ENCODE assay signal across 20 cellular contexts in genomic region chr5:79756102-79756501, GRCh38.
A peak's percentile ranks its signal among the peaks of the same experiment; 100 is the strongest.
DNase-seq lines count a peak whose midpoint lies in the region; ATAC-seq and TF ChIP-seq lines count a peak whose summit lies in the region.
"Had no signal": no experiment of that assay in that cellular context is flagged by ENCODE, and none has a peak within 500 bp of the region (broad histone marks: within the 10 kb centered on the region; RNA-seq: fewer than 3 reads in every experiment).

No MANE protein-coding gene starts in this region.

- no peaks in the 10 kb centered on the region for H3K9me2 ChIP-seq in SK-N-SH

- no peak overlapping the region for H3K9ac ChIP-seq in SK-N-SH

- intact Hi-C loops in right lobe of liver (cut with DNase I) = no loop called here
- intact Hi-C loops in CD14-positive monocyte (cut with micrococcal nuclease) = no loop called here

- H2AFZ ChIP-seq in SK-N-SH (ENCODE audit: low read depth) = peak overlapping the region; percentile 26; the same call in 1 of the 2 replicates

- TF ChIP-seq POLR2A in right lobe of liver (IDR thresholded peaks at IDR 0.05) = no peak

- POLR2A ChIA-PET in SK-N-SH (lab: Yijun Ruan, JAX) = no interaction called here

- no peak for TF ChIP-seq CTCF in SK-N-SH (IDR thresholded peaks at IDR 0.05)
- TF ChIP-seq CTCF in right lobe of liver (IDR thresholded peaks at IDR 0.05) = no peak
- TF ChIP-seq CTCF in CD14-positive monocyte (IDR thresholded peaks at IDR 0.05) = no peak
- no peak for TF ChIP-seq CTCF in BE2C (IDR thresholded peaks at IDR 0.05; ENCODE audit: low read depth, low read length)

- WGBS in SK-N-SH (ENCODE audit: low lambda C conversion rate) = 68% methylated on average over 4 of the region's 4 CpGs
- 41% methylated on average over 4 of the region's 4 CpGs for WGBS in right lobe of liver (ENCODE audit: insufficient coverage, low coverage, low lambda C conversion rate, missing lambda C conversion rate)

- H3K27ac ChIP-seq in SK-N-SH (ENCODE audit: low read depth in 2 of 2, low read length in 1 of 2) = no peak overlapping the region
- H3K27ac ChIP-seq in right lobe of liver = peak overlapping the region in 2 of 3 donors; percentile 89
- H3K27ac ChIP-seq: C4-2B, RWPE1 had no signal

- CTCF ChIA-PET in SK-N-SH (lab: Yijun Ruan, JAX) = no interaction called here

- no peaks in the 10 kb centered on the region for H4K20me1 ChIP-seq in SK-N-SH (ENCODE audit: insufficient read depth)

- no peak overlapping the region for H3K4me3 Mint-ChIP-seq in CD14-positive monocyte
- H3K4me3 Mint-ChIP-seq in stimulated activated effector memory CD8-positive, alpha-beta T cell treated with anti-CD3 and anti-CD28 coated beads, Interleukin-12 subunit alpha, Interleukin-12 subunit beta, amount 100 ng/mL, for 72 hours = no peak overlapping the region

- H3K36me3 ChIP-seq in SK-N-SH (replicated peaks in 1 of 2; ENCODE audit: control insufficient read depth in 1 of 2, insufficient read depth in 2 of 2, low read length in 1 of 2) = no peaks in the 10 kb centered on the region
- no peaks in the 10 kb centered on the region for H3K36me3 ChIP-seq in right lobe of liver
- no peaks in the 10 kb centered on the region for H3K36me3 ChIP-seq in BE2C

- TF ChIP-seq EP300 in SK-N-SH (IDR thresholded peaks at IDR 0.05; ENCODE audit: borderline replicate concordance in 1 of 2, low read depth in 1 of 2, low read length in 1 of 2) = no peak

- no peaks in the 10 kb centered on the region for H3K4me1 ChIP-seq in SK-N-SH (ENCODE audit: control insufficient read depth in 1 of 2, insufficient read depth in 2 of 2, low read depth in 1 of 2, low read length in 1 of 2)
- H3K4me1 ChIP-seq in right lobe of liver = peaks cover 0 to 70% (median 30%) of the 10 kb centered on the region in 4 donors
- H3K4me1 ChIP-seq in BE2C = no peaks in the 10 kb centered on the region

- TF ChIP-seq RAD21 in SK-N-SH (IDR thresholded peaks at IDR 0.05; ENCODE audit: low read length) = no peak

- DNase-seq in SK-N-SH (no peak), EL (peak; percentile 9), Kasumi-1 (lab: John Stamatoyannopoulos, UW) (peak; percentile 42 to 43), right lobe of liver (no peak), CD14-positive monocyte (ENCODE audit: low spot score) (no peak), BE2C (no peak)
- DNase-seq in stimulated activated effector memory CD8-positive, alpha-beta T cell treated with anti-CD3 and anti-CD28 coated beads, Interleukin-12 subunit alpha, Interleukin-12 subunit beta, amount 100 ng/mL, for 72 hours (ENCODE audit: low spot score in 2 of 2) = no peak
- DNase-seq: ACHN; NCI-H1105; NCI-H2029 treated with DMSO at 0.1 percent for 48 hours; NCI-H2171; NCI-H345; NCI-H524; NCI-H774; NK-92 treated with Interleukin-12 subunit alpha and Interleukin-12 subunit beta, amount 100 ng/mL, for 24 hours; SHP77 treated with DMSO at 0.1 percent for 48 hours had no signal

- H3F3A ChIP-seq in SK-N-SH (replicated peaks; ENCODE audit: insufficient read depth) = no peaks in the 10 kb centered on the region

- H3K27me3 ChIP-seq in SK-N-SH (ENCODE audit: insufficient read depth) (no peaks in the 10 kb centered on the region), right lobe of liver (no peaks in the 10 kb centered on the region), BE2C (peaks cover 11% of the 10 kb centered on the region)

- H3K4me2 ChIP-seq in SK-N-SH = no peak overlapping the region

- no peak overlapping the region for H3K27ac Mint-ChIP-seq in CD14-positive monocyte
- no peak overlapping the region for H3K27ac Mint-ChIP-seq in stimulated activated effector memory CD8-positive, alpha-beta T cell treated with anti-CD3 and anti-CD28 coated beads, Interleukin-12 subunit alpha, Interleukin-12 subunit beta, amount 100 ng/mL, for 72 hours

- H3K79me2 ChIP-seq in SK-N-SH (ENCODE audit: insufficient read depth) = no peaks in the 10 kb centered on the region

- H3K9me3 ChIP-seq in SK-N-SH = no peaks in the 10 kb centered on the region
- H3K9me3 ChIP-seq in right lobe of liver = no peaks in the 10 kb centered on the region
- H3K9me3 ChIP-seq in BE2C = no peaks in the 10 kb centered on the region

- H3K4me3 ChIP-seq in SK-N-SH (ENCODE audit: low read depth in 2 of 2, low read length in 1 of 2) (no peak overlapping the region), right lobe of liver (no peak overlapping the region), BE2C (ENCODE audit: low read depth, low read length) (no peak overlapping the region)
- H3K4me3 ChIP-seq: K562 had no signal

- H3K36me3 Mint-ChIP-seq in CD14-positive monocyte = no peaks in the 10 kb centered on the region
- no peaks in the 10 kb centered on the region for H3K36me3 Mint-ChIP-seq in stimulated activated effector memory CD8-positive, alpha-beta T cell treated with anti-CD3 and anti-CD28 coated beads, Interleukin-12 subunit alpha, Interleukin-12 subunit beta, amount 100 ng/mL, for 72 hours

- peaks cover 0 to 6% (median 2%) of the 10 kb centered on the region in 7 donors for H3K9me3 Mint-ChIP-seq in CD14-positive monocyte
- no peaks in the 10 kb centered on the region for H3K9me3 Mint-ChIP-seq in stimulated activated effector memory CD8-positive, alpha-beta T cell treated with anti-CD3 and anti-CD28 coated beads, Interleukin-12 subunit alpha, Interleukin-12 subunit beta, amount 100 ng/mL, for 72 hours

- ATAC-seq in SK-N-SH treated with all-trans-retinoic acid at 6 μM for 48 hours = no peak
- no peak for ATAC-seq in right lobe of liver
- ATAC-seq in stimulated activated effector memory CD8-positive, alpha-beta T cell treated with anti-CD3 and anti-CD28 coated beads, Interleukin-12 subunit alpha, Interleukin-12 subunit beta, amount 100 ng/mL, for 72 hours = no peak
- ATAC-seq: K562 had no signal

- H3K27me3 Mint-ChIP-seq in CD14-positive monocyte (ENCODE audit: low read depth in 3 of 3) = peaks cover 0 to 4% (median 2%) of the 10 kb centered on the region in 3 donors

- H3K4me1 Mint-ChIP-seq in CD14-positive monocyte = no peaks in the 10 kb centered on the region
- no peaks in the 10 kb centered on the region for H3K4me1 Mint-ChIP-seq in stimulated activated effector memory CD8-positive, alpha-beta T cell treated with anti-CD3 and anti-CD28 coated beads, Interleukin-12 subunit alpha, Interleukin-12 subunit beta, amount 100 ng/mL, for 72 hours

TF ChIP-seq in SK-N-SH, 30 proteins besides CTCF, POLR2A, EP300 and RAD21 (continues in another document):
- TF ChIP-seq RCOR1 (IDR thresholded peaks at IDR 0.05; ENCODE audit: low read length) = no peak
- no peak for TF ChIP-seq USF1 (IDR thresholded peaks at IDR 0.05; ENCODE audit: borderline replicate concordance, low read depth)
- TF ChIP-seq ELF1 (IDR thresholded peaks at IDR 0.05) = no peak
- no peak for TF ChIP-seq MEF2A (IDR thresholded peaks at IDR 0.05; ENCODE audit: borderline replicate concordance, low read depth)
- TF ChIP-seq SIN3A (IDR thresholded peaks at IDR 0.05; ENCODE audit: borderline replicate concordance, low read depth, low read length) = no peak
- TF ChIP-seq RFX5 (IDR thresholded peaks at IDR 0.05; ENCODE audit: low read length) = no peak
- TF ChIP-seq, protein P1, sequence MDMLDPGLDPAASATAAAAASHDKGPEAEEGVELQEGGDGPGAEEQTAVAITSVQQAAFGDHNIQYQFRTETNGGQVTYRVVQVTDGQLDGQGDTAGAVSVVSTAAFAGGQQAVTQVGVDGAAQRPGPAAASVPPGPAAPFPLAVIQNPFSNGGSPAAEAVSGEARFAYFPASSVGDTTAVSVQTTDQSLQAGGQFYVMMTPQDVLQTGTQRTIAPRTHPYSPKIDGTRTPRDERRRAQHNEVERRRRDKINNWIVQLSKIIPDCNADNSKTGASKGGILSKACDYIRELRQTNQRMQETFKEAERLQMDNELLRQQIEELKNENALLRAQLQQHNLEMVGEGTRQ (IDR thresholded peaks at IDR 0.05; ENCODE audit: borderline replicate concordance, low read depth, low read length) = no peak

TF ChIP-seq in SK-N-SH treated with all-trans-retinoic acid at 6 μM for 48 hours, 23 proteins besides CTCF, POLR2A, EP300 and RAD21 (continues in another document):
- TF ChIP-seq ESRRG (CRISPR knock-in tag; IDR thresholded peaks at IDR 0.05) (no peak), OSR1 (CRISPR knock-in tag; IDR thresholded peaks at IDR 0.05) (no peak), PPARA (CRISPR knock-in tag; IDR thresholded peaks at IDR 0.05; ENCODE audit: borderline replicate concordance) (no peak), SNAI2 (CRISPR knock-in tag; IDR thresholded peaks at IDR 0.05) (no peak), CSDC2 (CRISPR knock-in tag; IDR thresholded peaks at IDR 0.05) (no peak), ZFP30 (CRISPR knock-in tag; IDR thresholded peaks at IDR 0.05) (no peak), ISL1 (CRISPR knock-in tag; IDR thresholded peaks at IDR 0.05) (no peak), ZNF70 (CRISPR knock-in tag; IDR thresholded peaks at IDR 0.05) (no peak), TCF4 (CRISPR knock-in tag; IDR thresholded peaks at IDR 0.05; ENCODE audit: borderline replicate concordance) (no peak), ZNF8 (CRISPR knock-in tag; IDR thresholded peaks at IDR 0.05) (no peak), ARNTL (CRISPR knock-in tag; IDR thresholded peaks at IDR 0.05; ENCODE audit: borderline replicate concordance, low read depth) (no peak), PATZ1 (CRISPR knock-in tag; IDR thresholded peaks at IDR 0.05; ENCODE audit: borderline replicate concordance) (no peak)

Comparison
In these comparisons a context has a peak if more than half of its experiments do, and no peak if none do; other contexts are left out.
1. DNase-seq: peak in EL (single experiment) and Kasumi-1 (2 of 2); none in SK-N-SH (single experiment), right lobe of liver (0 of 3), CD14-positive monocyte (single experiment), stimulated activated effector memory CD8-positive, alpha-beta T cell treated with anti-CD3 and anti-CD28 coated beads, Interleukin-12 subunit alpha, Interleukin-12 subunit beta, amount 100 ng/mL, for 72 hours (0 of 2) and BE2C (single experiment).
2. H3K27ac ChIP-seq: peak in right lobe of liver (2 of 3); none in SK-N-SH (0 of 2).